Comparison of ENCODE assay signal across 15 cellular contexts in the genomic region with DNA sequence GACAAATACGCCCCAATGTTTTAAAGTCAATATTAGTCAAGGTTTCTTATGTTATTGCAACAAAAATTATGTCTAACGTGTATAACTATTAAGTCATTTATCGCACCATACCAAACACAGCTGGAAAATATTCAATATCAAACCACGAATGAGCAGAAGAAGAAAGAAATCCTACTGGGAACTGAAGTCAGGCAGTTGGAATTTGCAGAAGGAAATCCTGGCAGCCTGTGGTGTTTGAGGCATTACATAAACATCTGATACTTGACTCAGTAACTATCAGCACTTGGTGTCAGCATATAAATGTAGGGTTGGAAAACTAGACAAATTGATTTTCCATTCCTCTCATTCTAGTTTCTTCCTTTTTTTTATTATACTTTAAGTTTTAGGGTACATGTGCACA.
A peak's percentile ranks its signal among the peaks of the same experiment; 100 is the strongest.
DNase-seq lines count a peak whose midpoint lies in the region; ATAC-seq and TF ChIP-seq lines count a peak whose summit lies in the region.
"Had no signal": no experiment of that assay in that cellular context is flagged by ENCODE, and none has a peak within 500 bp of the region (broad histone marks: within the 10 kb centered on the region; RNA-seq: fewer than 3 reads in every experiment).

No MANE protein-coding gene starts in this region.

- DNase-seq in AG04449 (ENCODE audit: low read depth, low spot score) (peak; percentile 2), MG63 (peak; percentile 54), epithelial cell of esophagus (ENCODE audit: low read depth) (peak; percentile 7), myocyte (ENCODE audit: low read depth) (peak; percentile 3), HT-29 (ENCODE audit: low spot score) (no peak), retina (no peak)
- DNase-seq in stimulated activated naive CD8-positive, alpha-beta T cell treated with anti-CD3 and anti-CD28 coated beads, Interleukin-15, Interleukin-2, amounts not matched to agents 100 U/mL and 50 U/mL, for 24 hours = no peak
- DNase-seq: AML-193; Caco-2; CD8-positive, alpha-beta memory T cell; GM23248; H7 had no signal

- TF ChIP-seq CTCF in AG04449 (IDR thresholded peaks at IDR 0.05; ENCODE audit: insufficient read depth, low read length, missing control alignments) (no peak), epithelial cell of esophagus (IDR thresholded peaks at IDR 0.05; ENCODE audit: insufficient read depth, low read depth, low read length, missing control alignments) (no peak)

- CTCF ChIA-PET in AG04449 (lab: Yijun Ruan, JAX) = no interaction called here

- ATAC-seq in stimulated activated naive CD8-positive, alpha-beta T cell treated with anti-CD3 and anti-CD28 coated beads, Interleukin-15, Interleukin-2, amounts not matched to agents 100 U/mL and 50 U/mL, for 24 hours = no peak
- ATAC-seq in HG03139 (IDR thresholded peaks at IDR 0.05; ENCODE audit: unreplicated experiment) = no peak
- ATAC-seq: GM12878 had no signal

- H3K36me3 ChIP-seq in MG63 = no peaks in the 10 kb centered on the region
- H3K36me3 ChIP-seq: BLaER1 had no signal

- no peaks in the 10 kb centered on the region for H3K9me3 ChIP-seq in MG63

- H3K27me3 ChIP-seq in MG63 = no peaks in the 10 kb centered on the region
- H3K27me3 ChIP-seq: BLaER1 had no signal

- POLR2A ChIA-PET in AG04449 (lab: Yijun Ruan, JAX) = no interaction called here

- H3K4me3 ChIP-seq in AG04449 (ENCODE audit: low read depth, low read length) = no peak overlapping the region
- H3K4me3 ChIP-seq in MG63 = no peak overlapping the region
- H3K4me3 ChIP-seq in epithelial cell of esophagus (ENCODE audit: low read length) = no peak overlapping the region
- H3K4me3 ChIP-seq: BLaER1, GM12878, GM23248 had no signal

Comparison
In these comparisons a context has a peak if more than half of its experiments do, and no peak if none do; other contexts are left out.
1. DNase-seq: peak in AG04449 (single experiment), MG63 (single experiment), epithelial cell of esophagus (single experiment) and myocyte (single experiment); none in stimulated activated naive CD8-positive, alpha-beta T cell treated with anti-CD3 and anti-CD28 coated beads, Interleukin-15, Interleukin-2, amounts not matched to agents 100 U/mL and 50 U/mL, for 24 hours (single experiment), HT-29 (single experiment) and retina (single experiment).